ENCODE assay signal across 2 cellular contexts in genomic region chr4:177356191-177356590, GRCh38.
TF ChIP-seq lines count a peak whose summit lies in the region.

No MANE protein-coding gene starts in this region.

TF ChIP-seq in IMR-90, 13 proteins besides CTCF, POLR2A, EP300 and RAD21:
- no peak for TF ChIP-seq SMC3 (IDR thresholded peaks at IDR 0.05; ENCODE audit: low read depth, low read length)
- TF ChIP-seq MAZ (IDR thresholded peaks at IDR 0.05; ENCODE audit: borderline replicate concordance, low read depth, low read length), result no peak

TF ChIP-seq in SK-N-SH, 30 proteins besides CTCF, POLR2A, EP300 and RAD21:
- TF ChIP-seq PBX3 (IDR thresholded peaks at IDR 0.05), result peak; percentile 67
- no peak for TF ChIP-seq GABPA (IDR thresholded peaks at IDR 0.05; ENCODE audit: low read depth)
